ENCODE assay signal across 35 cellular contexts in the genomic region with DNA sequence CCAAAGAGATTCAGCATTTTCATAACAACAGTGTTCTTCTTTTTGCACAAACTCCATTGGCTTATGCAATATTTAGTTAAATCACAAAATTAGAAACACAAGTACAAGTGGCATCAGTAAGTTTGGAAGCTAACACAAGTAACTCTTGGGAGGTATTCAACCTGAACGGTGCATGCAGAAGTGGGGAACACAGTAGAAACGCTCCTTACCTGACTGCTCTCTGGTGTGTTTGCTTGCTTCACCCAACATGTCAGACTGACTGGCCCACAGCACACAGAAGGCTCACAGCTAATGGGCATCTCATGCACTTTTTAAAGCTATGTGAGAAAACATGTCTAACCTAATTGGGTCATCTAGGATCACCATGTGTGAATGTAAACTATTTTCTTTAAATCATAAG.
"Had no signal": no experiment of that assay in that cellular context is flagged by ENCODE, and none has a peak within 500 bp of the region (broad histone marks: within the 10 kb centered on the region; RNA-seq: fewer than 3 reads in every experiment).

No MANE protein-coding gene starts in this region.

- H3K27ac Mint-ChIP-seq: activated B cell treated with CpG ODN at 0.5 μM for 24 hours; activated CD4-positive, alpha-beta memory T cell treated with anti-CD3 and anti-CD28 coated beads for 36 hours; activated CD4-positive, alpha-beta T cell treated with anti-CD3 and anti-CD28 coated beads, Interleukin-2, amount 10 ng/mL, durations not matched to agents 24 days and 14 days; activated CD8-positive, alpha-beta T cell treated with anti-CD3 and anti-CD28 coated beads for 36 hours; activated naive CD4-positive, alpha-beta T cell treated with anti-CD3 and anti-CD28 coated beads for 36 hours; activated naive CD4-positive, alpha-beta T cell treated with anti-CD3 and anti-CD28 coated beads, Interleukin-2, amount 50 U/mL, for 72 hours; activated naive CD8-positive, alpha-beta T cell treated with anti-CD3 and anti-CD28 coated beads for 36 hours; activated T-cell treated with anti-CD3 and anti-CD28 coated beads, Interleukin-2, amount 50 U/mL, for 72 hours; activated T-helper 1 cell treated with anti-CD3 and anti-CD28 coated beads, Interleukin-12 subunit alpha, Interleukin-12 subunit beta, Interleukin-2, Interleukin-4 antibody, amounts not matched to agents 30 ng/mL and 10 ng/mL and 1 ng/mL, durations not matched to agents 14 hours and 24 hours and 36 hours; activated T-helper 17 cell treated with anti-CD3 and anti-CD28 coated beads, Interleukin-2, amount 50 U/mL, for 72 hours; T-helper 1 cell treated with Interleukin-12 subunit alpha and Interleukin-12 subunit beta and Interleukin-4 antibody, amounts not matched to agents 30 μg/mL and 1 μg/mL, for 36 hours; T-helper 2 cell treated with Interferon-gamma antibody and Interleukin-4, amounts not matched to agents 5 μg/mL and 100 μg/mL, for 36 hours had no signal

- H3K4me1 ChIP-seq: adrenal gland, body of pancreas, breast epithelium had no signal

- H3K27ac ChIP-seq: adrenal gland, body of pancreas, brain microvascular endothelial cell, breast epithelium, VCaP had no signal

- H3K9me3 ChIP-seq: adrenal gland, body of pancreas, breast epithelium had no signal

- H3K4me3 ChIP-seq: adrenal gland, body of pancreas, breast epithelium had no signal

- H3K36me3 Mint-ChIP-seq: activated CD4-positive, alpha-beta memory T cell treated with anti-CD3 and anti-CD28 coated beads for 36 hours; activated naive CD4-positive, alpha-beta T cell treated with anti-CD3 and anti-CD28 coated beads, Interleukin-2, amount 50 U/mL, for 72 hours; activated naive CD8-positive, alpha-beta T cell treated with anti-CD3 and anti-CD28 coated beads for 36 hours had no signal

- ATAC-seq: activated CD8-positive, alpha-beta T cell treated with anti-CD3 and anti-CD28 coated beads for 36 hours; activated naive CD4-positive, alpha-beta T cell treated with anti-CD3 and anti-CD28 coated beads, Interleukin-2, amount 50 U/mL, for 72 hours; activated T-cell treated with anti-CD3 and anti-CD28 coated beads, Interleukin-2, amount 50 U/mL, for 4 hours; activated T-cell treated with anti-CD3 and anti-CD28 coated beads, Interleukin-2, amount 50 U/mL, for 72 hours; activated T-helper 17 cell treated with anti-CD3 and anti-CD28 coated beads, Interleukin-2, amount 50 U/mL, for 72 hours; body of pancreas had no signal

- H3K9me3 Mint-ChIP-seq: activated B cell treated with CpG ODN at 0.5 μM for 24 hours; activated CD4-positive, alpha-beta memory T cell treated with anti-CD3 and anti-CD28 coated beads for 36 hours; activated CD4-positive, alpha-beta T cell treated with anti-CD3 and anti-CD28 coated beads, Interleukin-2, amount 10 ng/mL, durations not matched to agents 24 days and 14 days; activated CD8-positive, alpha-beta T cell treated with anti-CD3 and anti-CD28 coated beads for 36 hours; activated naive CD4-positive, alpha-beta T cell treated with anti-CD3 and anti-CD28 coated beads for 36 hours; activated naive CD4-positive, alpha-beta T cell treated with anti-CD3 and anti-CD28 coated beads, Interleukin-2, amount 50 U/mL, for 72 hours; activated naive CD8-positive, alpha-beta T cell treated with anti-CD3 and anti-CD28 coated beads for 36 hours; activated T-cell treated with anti-CD3 and anti-CD28 coated beads, Interleukin-2, amount 50 U/mL, for 4 hours; activated T-cell treated with anti-CD3 and anti-CD28 coated beads, Interleukin-2, amount 50 U/mL, for 72 hours; activated T-helper 1 cell treated with anti-CD3 and anti-CD28 coated beads, Interleukin-12 subunit alpha, Interleukin-12 subunit beta, Interleukin-2, Interleukin-4 antibody, amounts not matched to agents 30 ng/mL and 10 ng/mL and 1 ng/mL, durations not matched to agents 14 hours and 24 hours and 36 hours; activated T-helper 17 cell treated with anti-CD3 and anti-CD28 coated beads, Interleukin-2, amount 50 U/mL, for 72 hours; T-helper 1 cell treated with Interleukin-12 subunit alpha and Interleukin-12 subunit beta and Interleukin-4 antibody, amounts not matched to agents 30 μg/mL and 1 μg/mL, for 36 hours; T-helper 2 cell treated with Interferon-gamma antibody and Interleukin-4, amounts not matched to agents 5 μg/mL and 100 μg/mL, for 36 hours had no signal

- DNase-seq: activated B cell treated with CpG ODN at 0.5 μM for 24 hours; activated CD4-positive, alpha-beta memory T cell treated with anti-CD3 and anti-CD28 coated beads for 36 hours; activated CD4-positive, alpha-beta T cell treated with anti-CD3 and anti-CD28 coated beads for 4 hours; activated CD4-positive, alpha-beta T cell treated with anti-CD3 and anti-CD28 coated beads, Interleukin-2, amount 10 ng/mL, durations not matched to agents 24 days and 14 days; activated CD4-positive, alpha-beta T cell treated with anti-CD3 and anti-CD28 coated beads, Interleukin-2, amount 50 U/mL, for 1 hour; activated CD4-positive, alpha-beta T cell treated with anti-CD3 and anti-CD28 coated beads, Interleukin-2, amount 50 U/mL, for 4 hours; activated CD4-positive, CD25-positive, alpha-beta regulatory T cell treated with anti-CD3 and anti-CD28 coated beads, Interleukin-2, amount 50 U/mL, for 72 hours; activated CD8-positive, alpha-beta memory T cell treated with anti-CD3 and anti-CD28 coated beads, Interleukin-2, amount 50 U/mL, for 4 hours; activated CD8-positive, alpha-beta T cell treated with anti-CD3 and anti-CD28 coated beads for 36 hours; activated effector memory CD4-positive, alpha-beta T cell treated with anti-CD3 and anti-CD28 coated beads, Interleukin-2, amount 50 U/mL, for 16 hours; activated gamma-delta T cell treated with Interleukin-2 at 50 U/mL for 16 hours; activated naive CD4-positive, alpha-beta T cell; activated naive CD4-positive, alpha-beta T cell treated with anti-CD3 and anti-CD28 coated beads for 36 hours; activated naive CD4-positive, alpha-beta T cell treated with anti-CD3 and anti-CD28 coated beads, Interleukin-2, amount 50 U/mL, for 16 hours; activated naive CD8-positive, alpha-beta T cell treated with anti-CD3 and anti-CD28 coated beads for 36 hours; activated T-cell treated with anti-CD3 and anti-CD28 coated beads for 4 hours; activated T-cell treated with anti-CD3 and anti-CD28 coated beads, Interleukin-2, amount 50 U/mL, for 1 hour; activated T-cell treated with anti-CD3 and anti-CD28 coated beads, Interleukin-2, amount 50 U/mL, for 4 hours; activated T-cell treated with anti-CD3 and anti-CD28 coated beads, Interleukin-2, amount 50 U/mL, for 72 hours; adrenal gland; amniotic stem cell; aorta; body of pancreas; brain microvascular endothelial cell; central memory CD4-positive, alpha-beta T cell; T-helper 1 cell; T-helper 2 cell; T-helper 9 cell had no signal

- H3K4me1 Mint-ChIP-seq: activated B cell treated with CpG ODN at 0.5 μM for 24 hours; activated CD4-positive, alpha-beta T cell treated with anti-CD3 and anti-CD28 coated beads, Interleukin-2, amount 10 ng/mL, durations not matched to agents 24 days and 14 days; activated naive CD8-positive, alpha-beta T cell treated with anti-CD3 and anti-CD28 coated beads for 36 hours; activated T-helper 17 cell treated with anti-CD3 and anti-CD28 coated beads, Interleukin-2, amount 50 U/mL, for 72 hours had no signal

- H3K4me3 Mint-ChIP-seq: activated B cell treated with CpG ODN at 0.5 μM for 24 hours; activated CD4-positive, alpha-beta memory T cell treated with anti-CD3 and anti-CD28 coated beads for 36 hours; activated CD4-positive, alpha-beta T cell treated with anti-CD3 and anti-CD28 coated beads, Interleukin-2, amount 10 ng/mL, durations not matched to agents 24 days and 14 days; activated CD8-positive, alpha-beta T cell treated with anti-CD3 and anti-CD28 coated beads for 36 hours; activated naive CD4-positive, alpha-beta T cell treated with anti-CD3 and anti-CD28 coated beads for 36 hours; activated naive CD8-positive, alpha-beta T cell treated with anti-CD3 and anti-CD28 coated beads for 36 hours; activated T-cell treated with anti-CD3 and anti-CD28 coated beads, Interleukin-2, amount 50 U/mL, for 4 hours; activated T-cell treated with anti-CD3 and anti-CD28 coated beads, Interleukin-2, amount 50 U/mL, for 72 hours; activated T-helper 1 cell treated with anti-CD3 and anti-CD28 coated beads, Interleukin-12 subunit alpha, Interleukin-12 subunit beta, Interleukin-2, Interleukin-4 antibody, amounts not matched to agents 30 ng/mL and 10 ng/mL and 1 ng/mL, durations not matched to agents 14 hours and 24 hours and 36 hours; activated T-helper 17 cell treated with anti-CD3 and anti-CD28 coated beads, Interleukin-2, amount 50 U/mL, for 72 hours; T-helper 1 cell treated with Interleukin-12 subunit alpha and Interleukin-12 subunit beta and Interleukin-4 antibody, amounts not matched to agents 30 μg/mL and 1 μg/mL, for 36 hours; T-helper 2 cell treated with Interferon-gamma antibody and Interleukin-4, amounts not matched to agents 5 μg/mL and 100 μg/mL, for 36 hours had no signal

- H3K27me3 ChIP-seq: body of pancreas, brain microvascular endothelial cell had no signal

- H3K36me3 ChIP-seq: adrenal gland, brain microvascular endothelial cell, breast epithelium had no signal
